ENCODE assay signal across 9 cellular contexts in genomic region chr16:74813109-74813641, GRCh38. TPM values are rescaled to one million over a fixed set of nuclear protein-coding genes. Genes with fewer than 3 reads are reported as not detected.
DNase-seq lines count a peak whose midpoint lies in the region; ATAC-seq and TF ChIP-seq lines count a peak whose summit lies in the region.
"Had no signal": no experiment of that assay in that cellular context is flagged by ENCODE, and none has a peak within 500 bp of the region (broad histone marks: within the 10 kb centered on the region; RNA-seq: fewer than 3 reads in every experiment).

No MANE protein-coding gene starts in this region.

- peaks cover 19% of the 10 kb centered on the region for H3K9me3 Mint-ChIP-seq in GM23338

- H3K4me1 ChIP-seq in GM23338 (ENCODE audit: insufficient read depth), result peaks cover 36% of the 10 kb centered on the region
- H3K4me1 ChIP-seq in osteoblast (ENCODE audit: insufficient read depth, low read length), result no peaks in the 10 kb centered on the region
- no peaks in the 10 kb centered on the region for H3K4me1 ChIP-seq in thoracic aorta (ENCODE audit: control insufficient read depth in 1 of 2, low read depth in 2 of 2)

- H3K9me3 ChIP-seq in osteoblast (ENCODE audit: low read depth, low read length) (no peaks in the 10 kb centered on the region), thoracic aorta (no peaks in the 10 kb centered on the region)

- peaks cover 16% of the 10 kb centered on the region; the same call in 2 of the 3 replicates for H3K36me3 Mint-ChIP-seq in GM23338 (ENCODE audit: low read depth)

- peaks cover 28% of the 10 kb centered on the region for H3K4me1 Mint-ChIP-seq in GM23338

- no peak overlapping the region for H3K27ac Mint-ChIP-seq in GM23338

- peak; percentile 86 for DNase-seq in ELR (ENCODE audit: low read depth)
- DNase-seq in GM23338 (ENCODE audit: low spot score), result peak; percentile 94
- DNase-seq in Kasumi-1 (lab: John Stamatoyannopoulos, UW), result peak; percentile 66
- peak; percentile 75 for DNase-seq in SK-MEL-5 (ENCODE audit: low read depth, low spot score)
- peak; percentile 40 for DNase-seq in activated gamma-delta T cell treated with anti-CD3 and anti-CD28 coated beads, Interleukin-2, amount 50 U/mL, for 16 hours (ENCODE audit: low read depth)
- DNase-seq in globus pallidus (ENCODE audit: low spot score), result peak; percentile 85
- peak; percentile 95 for DNase-seq in osteoblast (ENCODE audit: insufficient read length, low spot score, missing footprints)
- DNase-seq in thoracic aorta (ENCODE audit: low spot score), result peak; percentile 11

- H2AFZ ChIP-seq in GM23338 (peak overlapping the region; percentile 81), osteoblast (ENCODE audit: low read length) (peak overlapping the region; percentile 79)

- H3K27ac ChIP-seq in GM23338 (ENCODE audit: low read depth) (no peak overlapping the region), osteoblast (ENCODE audit: low read depth, low read length) (no peak overlapping the region), thoracic aorta (no peak overlapping the region)

- ATAC-seq in GM23338, result peak; percentile 97
- ATAC-seq in thoracic aorta (ENCODE audit: insufficient number of reproducible peaks, low FRiP score, low read depth), result no peak

- H3K27me3 Mint-ChIP-seq in GM23338 (ENCODE audit: insufficient read depth, low read depth, poor library complexity), result peaks cover 25% of the 10 kb centered on the region

- in situ Hi-C loops in SK-MEL-5 (cut with HindIII; ENCODE audit: low pct_unique_long_range_greater_than_20kb, low sequenced_read_pairs), result no loop called here

- TF ChIP-seq CTCF in GM23338 (conservative IDR thresholded peaks at IDR 0.05; ENCODE audit: low read depth in 2 of 2) (peak; percentile 80 to 98), osteoblast (IDR thresholded peaks at IDR 0.05; ENCODE audit: extremely low read depth, low read depth, low read length) (peak; percentile 76), thoracic aorta (IDR thresholded peaks at IDR 0.05) (peak; percentile 88)

- peak overlapping the region; percentile 50; the same call in 1 of the 2 replicates for H3K4me2 ChIP-seq in GM23338
- peak overlapping the region; percentile 51 for H3K4me2 ChIP-seq in osteoblast (ENCODE audit: insufficient read depth, low read length)

- H3K36me3 ChIP-seq in GM23338 (ENCODE audit: insufficient read depth), result no peaks in the 10 kb centered on the region
- no peaks in the 10 kb centered on the region for H3K36me3 ChIP-seq in osteoblast (ENCODE audit: insufficient read depth, low read length)
- H3K36me3 ChIP-seq in thoracic aorta, result no peaks in the 10 kb centered on the region

- no peaks in the 10 kb centered on the region for H3F3A ChIP-seq in GM23338 (replicated peaks; ENCODE audit: low read depth)

- H4K20me1 ChIP-seq in GM23338 (replicated peaks; ENCODE audit: insufficient read depth) (no peaks in the 10 kb centered on the region), osteoblast (ENCODE audit: insufficient read depth, low read length) (no peaks in the 10 kb centered on the region)

- no peaks in the 10 kb centered on the region for H3K9me2 ChIP-seq in GM23338 (ENCODE audit: insufficient read depth)

- H3K4me3 ChIP-seq in GM23338 (no peak overlapping the region; the same call in 1 of the 2 replicates), osteoblast (ENCODE audit: insufficient read depth, low read length) (no peak overlapping the region), thoracic aorta (peak overlapping the region; percentile 14)

- H3K27me3 ChIP-seq in GM23338 (ENCODE audit: insufficient read depth), result peaks cover 18% of the 10 kb centered on the region
- peaks cover 26% of the 10 kb centered on the region for H3K27me3 ChIP-seq in osteoblast (ENCODE audit: insufficient read depth, low read length)
- no peaks in the 10 kb centered on the region for H3K27me3 ChIP-seq in thoracic aorta (replicated peaks; ENCODE audit: insufficient read depth)

- H3K4me3 Mint-ChIP-seq in GM23338, result no peak overlapping the region

- H3K79me2 ChIP-seq in GM23338 (replicated peaks; ENCODE audit: insufficient read depth), result no peaks in the 10 kb centered on the region
- H3K79me2 ChIP-seq in osteoblast (ENCODE audit: insufficient read depth, low read length), result no peaks in the 10 kb centered on the region

TF ChIP-seq in GM23338, 12 proteins besides CTCF, POLR2A, EP300 and RAD21 (continues in another document):
- TF ChIP-seq STAT1 (IDR thresholded peaks at IDR 0.05; ENCODE audit: unreplicated experiment) (no peak), ZNF114 (CRISPR knock-in tag; IDR thresholded peaks at IDR 0.05) (no peak), ZNF331 (CRISPR knock-in tag; IDR thresholded peaks at IDR 0.05; ENCODE audit: low read depth) (no peak), JUNB (IDR thresholded peaks at IDR 0.05; ENCODE audit: unreplicated experiment) (no peak), NANOG (IDR thresholded peaks at IDR 0.05; ENCODE audit: borderline replicate concordance) (no peak), ZNF462 (CRISPR knock-in tag; IDR thresholded peaks at IDR 0.05) (no peak)

RNA-seq across cellular contexts. Expression of gene FA2H, which starts 38.6 kb away (rescaled TPM):
- total RNA-seq in GM23338 (2014; rRNA removed; shearing (Covaris generic)), result 5.7 and 6.3 TPM in 2 replicates
- polyA plus RNA-seq in GM23338 (2016; fragmentation: Nextera tagmentation; extraction: Ambion mirVana), result 3.8 and 5.7 TPM in 2 replicates
- total RNA-seq in SK-MEL-5 (2014; rRNA removed; shearing (Covaris generic)), result 0.08 TPM in 1 of 2 replicates, not detected in the other
- 0.06 and 0.07 TPM in 2 replicates for polyA plus RNA-seq in SK-MEL-5 (2015; cell fraction: cytosol; rRNA removed)
- not detected in 2 replicates for polyA plus RNA-seq in SK-MEL-5 (2015; cell fraction: nucleus; rRNA removed)
- total RNA-seq in osteoblast (not detected in 2 replicates), thoracic aorta (under 1 TPM in 1 of 2 donors, not detected in 1; 0.49 TPM)
- total RNA-seq: skeletal muscle tissue had no signal

Comparison
In these comparisons a context has a peak if more than half of its experiments do, and no peak if none do; other contexts are left out.
1. DNase-seq: peak in every context shown above with its lines; median percentile 95 in osteoblast; 94 in GM23338; 86 in ELR; 85 in globus pallidus; 75 in SK-MEL-5; 66 in Kasumi-1; 40 in activated gamma-delta T cell treated with anti-CD3 and anti-CD28 coated beads, Interleukin-2, amount 50 U/mL, for 16 hours; 11 in thoracic aorta.